ENCODE assay signal across 2 cellular contexts in the genomic region with DNA sequence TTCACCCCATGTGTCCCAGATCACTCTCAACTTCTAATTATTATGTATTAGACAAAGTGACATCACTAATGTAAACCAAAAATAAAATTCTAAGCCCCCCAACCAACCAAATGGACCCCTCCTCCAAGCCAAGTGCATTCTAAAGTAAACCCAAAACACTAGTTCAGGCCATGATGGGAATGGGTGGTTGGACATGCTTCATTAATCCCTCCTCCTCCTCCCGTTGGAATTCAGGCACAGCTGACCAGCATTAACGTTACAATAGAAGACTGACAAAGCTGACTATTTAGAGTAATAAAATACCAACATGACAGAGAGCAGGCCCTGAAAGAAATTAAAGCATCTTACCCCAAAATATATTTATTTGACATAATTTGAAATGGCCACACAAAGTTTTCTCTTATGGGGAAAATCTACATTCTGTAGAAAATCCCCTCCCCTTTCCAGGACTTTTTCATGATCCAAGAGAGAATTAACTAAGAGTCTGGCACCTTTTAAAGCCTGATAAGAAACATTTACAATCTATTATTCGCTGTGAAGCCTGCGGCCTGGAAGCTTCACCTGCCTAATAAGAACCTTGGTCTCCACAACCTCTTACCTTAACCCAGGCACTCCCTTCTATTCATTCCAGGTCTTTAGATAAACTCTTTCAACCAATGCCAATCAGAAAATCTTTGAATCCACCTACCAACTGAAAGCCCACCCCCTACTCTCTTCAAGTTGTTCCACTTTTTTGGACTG.
A peak's percentile ranks its signal among the peaks of the same experiment; 100 is the strongest.
TF ChIP-seq lines count a peak whose summit lies in the region.

No MANE protein-coding gene starts in this region.

TF ChIP-seq in GM23338, 12 proteins besides CTCF, POLR2A, EP300 and RAD21:
- TF ChIP-seq, protein P1, sequence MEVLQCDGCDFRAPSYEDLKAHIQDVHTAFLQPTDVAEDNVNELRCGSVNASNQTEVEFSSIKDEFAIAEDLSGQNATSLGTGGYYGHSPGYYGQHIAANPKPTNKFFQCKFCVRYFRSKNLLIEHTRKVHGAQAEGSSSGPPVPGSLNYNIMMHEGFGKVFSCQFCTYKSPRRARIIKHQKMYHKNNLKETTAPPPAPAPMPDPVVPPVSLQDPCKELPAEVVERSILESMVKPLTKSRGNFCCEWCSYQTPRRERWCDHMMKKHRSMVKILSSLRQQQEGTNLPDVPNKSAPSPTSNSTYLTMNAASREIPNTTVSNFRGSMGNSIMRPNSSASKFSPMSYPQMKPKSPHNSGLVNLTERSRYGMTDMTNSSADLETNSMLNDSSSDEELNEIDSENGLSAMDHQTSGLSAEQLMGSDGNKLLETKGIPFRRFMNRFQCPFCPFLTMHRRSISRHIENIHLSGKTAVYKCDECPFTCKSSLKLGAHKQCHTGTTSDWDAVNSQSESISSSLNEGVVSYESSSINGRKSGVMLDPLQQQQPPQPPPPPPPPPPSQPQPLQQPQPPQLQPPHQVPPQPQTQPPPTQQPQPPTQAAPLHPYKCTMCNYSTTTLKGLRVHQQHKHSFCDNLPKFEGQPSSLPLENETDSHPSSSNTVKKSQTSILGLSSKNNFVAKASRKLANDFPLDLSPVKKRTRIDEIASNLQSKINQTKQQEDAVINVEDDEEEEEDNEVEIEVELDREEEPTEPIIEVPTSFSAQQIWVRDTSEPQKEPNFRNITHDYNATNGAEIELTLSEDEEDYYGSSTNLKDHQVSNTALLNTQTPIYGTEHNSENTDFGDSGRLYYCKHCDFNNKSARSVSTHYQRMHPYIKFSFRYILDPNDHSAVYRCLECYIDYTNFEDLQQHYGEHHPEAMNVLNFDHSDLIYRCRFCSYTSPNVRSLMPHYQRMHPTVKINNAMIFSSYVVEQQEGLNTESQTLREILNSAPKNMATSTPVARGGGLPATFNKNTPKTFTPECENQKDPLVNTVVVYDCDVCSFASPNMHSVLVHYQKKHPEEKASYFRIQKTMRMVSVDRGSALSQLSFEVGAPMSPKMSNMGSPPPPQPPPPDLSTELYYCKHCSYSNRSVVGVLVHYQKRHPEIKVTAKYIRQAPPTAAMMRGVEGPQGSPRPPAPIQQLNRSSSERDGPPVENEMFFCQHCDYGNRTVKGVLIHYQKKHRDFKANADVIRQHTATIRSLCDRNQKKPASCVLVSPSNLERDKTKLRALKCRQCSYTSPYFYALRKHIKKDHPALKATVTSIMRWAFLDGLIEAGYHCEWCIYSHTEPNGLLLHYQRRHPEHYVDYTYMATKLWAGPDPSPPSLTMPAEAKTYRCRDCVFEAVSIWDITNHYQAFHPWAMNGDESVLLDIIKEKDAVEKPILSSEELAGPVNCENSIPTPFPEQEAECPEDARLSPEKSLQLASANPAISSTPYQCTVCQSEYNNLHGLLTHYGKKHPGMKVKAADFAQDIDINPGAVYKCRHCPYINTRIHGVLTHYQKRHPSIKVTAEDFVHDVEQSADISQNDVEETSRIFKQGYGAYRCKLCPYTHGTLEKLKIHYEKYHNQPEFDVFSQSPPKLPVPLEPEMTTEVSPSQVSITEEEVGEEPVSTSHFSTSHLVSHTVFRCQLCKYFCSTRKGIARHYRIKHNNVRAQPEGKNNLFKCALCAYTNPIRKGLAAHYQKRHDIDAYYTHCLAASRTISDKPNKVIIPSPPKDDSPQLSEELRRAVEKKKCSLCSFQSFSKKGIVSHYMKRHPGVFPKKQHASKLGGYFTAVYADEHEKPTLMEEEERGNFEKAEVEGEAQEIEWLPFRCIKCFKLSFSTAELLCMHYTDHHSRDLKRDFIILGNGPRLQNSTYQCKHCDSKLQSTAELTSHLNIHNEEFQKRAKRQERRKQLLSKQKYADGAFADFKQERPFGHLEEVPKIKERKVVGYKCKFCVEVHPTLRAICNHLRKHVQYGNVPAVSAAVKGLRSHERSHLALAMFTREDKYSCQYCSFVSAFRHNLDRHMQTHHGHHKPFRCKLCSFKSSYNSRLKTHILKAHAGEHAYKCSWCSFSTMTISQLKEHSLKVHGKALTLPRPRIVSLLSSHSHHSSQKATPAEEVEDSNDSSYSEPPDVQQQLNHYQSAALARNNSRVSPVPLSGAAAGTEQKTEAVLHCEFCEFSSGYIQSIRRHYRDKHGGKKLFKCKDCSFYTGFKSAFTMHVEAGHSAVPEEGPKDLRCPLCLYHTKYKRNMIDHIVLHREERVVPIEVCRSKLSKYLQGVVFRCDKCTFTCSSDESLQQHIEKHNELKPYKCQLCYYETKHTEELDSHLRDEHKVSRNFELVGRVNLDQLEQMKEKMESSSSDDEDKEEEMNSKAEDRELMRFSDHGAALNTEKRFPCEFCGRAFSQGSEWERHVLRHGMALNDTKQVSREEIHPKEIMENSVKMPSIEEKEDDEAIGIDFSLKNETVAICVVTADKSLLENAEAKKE (CRISPR knock-in tag; IDR thresholded peaks at IDR 0.05): peak; percentile 47; the same call in 1 of the 2 replicates
- TF ChIP-seq CREB1 (CRISPR knock-in tag; IDR thresholded peaks at IDR 0.05; ENCODE audit: low read depth) (peak; percentile 39; the same call in 1 of the 2 replicates), EZH2 (IDR thresholded peaks at IDR 0.05; ENCODE audit: low read depth, unreplicated experiment) (no peak), STAT1 (IDR thresholded peaks at IDR 0.05; ENCODE audit: unreplicated experiment) (no peak)
- TF ChIP-seq, protein P2, sequence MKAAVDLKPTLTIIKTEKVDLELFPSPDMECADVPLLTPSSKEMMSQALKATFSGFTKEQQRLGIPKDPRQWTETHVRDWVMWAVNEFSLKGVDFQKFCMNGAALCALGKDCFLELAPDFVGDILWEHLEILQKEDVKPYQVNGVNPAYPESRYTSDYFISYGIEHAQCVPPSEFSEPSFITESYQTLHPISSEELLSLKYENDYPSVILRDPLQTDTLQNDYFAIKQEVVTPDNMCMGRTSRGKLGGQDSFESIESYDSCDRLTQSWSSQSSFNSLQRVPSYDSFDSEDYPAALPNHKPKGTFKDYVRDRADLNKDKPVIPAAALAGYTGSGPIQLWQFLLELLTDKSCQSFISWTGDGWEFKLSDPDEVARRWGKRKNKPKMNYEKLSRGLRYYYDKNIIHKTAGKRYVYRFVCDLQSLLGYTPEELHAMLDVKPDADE (IDR thresholded peaks at IDR 0.05): no peak

TF ChIP-seq in H1, 55 proteins besides CTCF, POLR2A, EP300 and RAD21:
- TF ChIP-seq, protein P3, sequence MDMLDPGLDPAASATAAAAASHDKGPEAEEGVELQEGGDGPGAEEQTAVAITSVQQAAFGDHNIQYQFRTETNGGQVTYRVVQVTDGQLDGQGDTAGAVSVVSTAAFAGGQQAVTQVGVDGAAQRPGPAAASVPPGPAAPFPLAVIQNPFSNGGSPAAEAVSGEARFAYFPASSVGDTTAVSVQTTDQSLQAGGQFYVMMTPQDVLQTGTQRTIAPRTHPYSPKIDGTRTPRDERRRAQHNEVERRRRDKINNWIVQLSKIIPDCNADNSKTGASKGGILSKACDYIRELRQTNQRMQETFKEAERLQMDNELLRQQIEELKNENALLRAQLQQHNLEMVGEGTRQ (IDR thresholded peaks at IDR 0.05; ENCODE audit: low read length): no peak
- TF ChIP-seq TEAD4 (IDR thresholded peaks at IDR 0.05; ENCODE audit: low read depth, low read length): peak; percentile 81
TF ChIP-seq in H1: peak in this region for 1.
